Comparison of ENCODE assay signal across 8 cellular contexts in genomic region chr15:40695469-40695910, GRCh38. TPM values are rescaled to one million over a fixed set of nuclear protein-coding genes. Genes with fewer than 3 reads are reported as not detected.
DNase-seq lines count a peak whose midpoint lies in the region; ATAC-seq, FAIRE-seq and TF ChIP-seq lines count a peak whose summit lies in the region.

No MANE protein-coding gene starts in this region.

- H3K9me3 ChIP-seq in pancreas: no peaks in the 10 kb centered on the region

- 1 to 2% methylated on average over 25 of the region's 25 CpGs for WGBS in pancreas, 2 donors

- no peaks in the 10 kb centered on the region for H3K27me3 ChIP-seq in pancreas

- TF ChIP-seq CTCF in fibroblast of villous mesenchyme (IDR thresholded peaks at IDR 0.05; ENCODE audit: insufficient read depth, low read depth, low read length) (no peak), pancreas (IDR thresholded peaks at IDR 0.05) (no peak)

- H3K9me3 Mint-ChIP-seq in activated CD4-positive, alpha-beta T cell treated with anti-CD3 and anti-CD28 coated beads, Interleukin-2, amount 10 ng/mL, durations not matched to agents 24 days and 14 days: no peaks in the 10 kb centered on the region
- no peaks in the 10 kb centered on the region for H3K9me3 Mint-ChIP-seq in T-helper 2 cell treated with Interferon-gamma antibody and Interleukin-4, amounts not matched to agents 5 μg/mL and 100 μg/mL, for 36 hours

- FAIRE-seq in pancreas (lab: Jason Lieb, UNC): no peak

- peaks cover 35% of the 10 kb centered on the region for H3K4me1 Mint-ChIP-seq in activated CD4-positive, alpha-beta T cell treated with anti-CD3 and anti-CD28 coated beads, Interleukin-2, amount 10 ng/mL, durations not matched to agents 24 days and 14 days
- H3K4me1 Mint-ChIP-seq in T-helper 2 cell treated with Interferon-gamma antibody and Interleukin-4, amounts not matched to agents 5 μg/mL and 100 μg/mL, for 36 hours (ENCODE audit: low read depth): peaks cover 30% of the 10 kb centered on the region

- peak overlapping the region; percentile 97 for H3K4me3 ChIP-seq in fibroblast of villous mesenchyme (ENCODE audit: low read depth, low read length)
- H3K4me3 ChIP-seq in pancreas: peak overlapping the region; percentile 54 to 70 (median 62)

- peaks cover 40% of the 10 kb centered on the region for H3K36me3 Mint-ChIP-seq in activated CD4-positive, alpha-beta T cell treated with anti-CD3 and anti-CD28 coated beads, Interleukin-2, amount 10 ng/mL, durations not matched to agents 24 days and 14 days (ENCODE audit: low read depth)
- H3K36me3 Mint-ChIP-seq in T-helper 2 cell treated with Interferon-gamma antibody and Interleukin-4, amounts not matched to agents 5 μg/mL and 100 μg/mL, for 36 hours (ENCODE audit: low read depth): peaks cover 38% of the 10 kb centered on the region

- H3K4me1 ChIP-seq in pancreas: peaks cover 0 to 10% (median 8%) of the 10 kb centered on the region in 3 donors

- DNase-seq in activated CD4-positive, alpha-beta T cell treated with anti-CD3 and anti-CD28 coated beads, Interleukin-2, amount 10 ng/mL, durations not matched to agents 24 days and 14 days: peak; percentile 82
- DNase-seq in activated CD4-positive, alpha-beta T cell treated with anti-CD3 and anti-CD28 coated beads, Interleukin-2, amount 50 U/mL, for 48 hours: no peak
- no peak for DNase-seq in T-helper 2 cell treated with Interferon-gamma antibody and Interleukin-4, amounts not matched to agents 5 μg/mL and 100 μg/mL, for 36 hours (ENCODE audit: low spot score)
- DNase-seq in fibroblast of villous mesenchyme (ENCODE audit: low read depth): peak; percentile 44
- DNase-seq in pancreas: no peak
- no peak for DNase-seq in NCI-H748 (lab: John Stamatoyannopoulos, UW; ENCODE audit: unreplicated experiment)

- H3K4me3 Mint-ChIP-seq in activated CD4-positive, alpha-beta T cell treated with anti-CD3 and anti-CD28 coated beads, Interleukin-2, amount 10 ng/mL, durations not matched to agents 24 days and 14 days: peak overlapping the region; percentile 100
- peak overlapping the region; percentile 92 for H3K4me3 Mint-ChIP-seq in T-helper 2 cell treated with Interferon-gamma antibody and Interleukin-4, amounts not matched to agents 5 μg/mL and 100 μg/mL, for 36 hours

- no peaks in the 10 kb centered on the region for H3K27me3 Mint-ChIP-seq in activated CD4-positive, alpha-beta T cell treated with anti-CD3 and anti-CD28 coated beads, Interleukin-2, amount 10 ng/mL, durations not matched to agents 24 days and 14 days
- H3K27me3 Mint-ChIP-seq in T-helper 2 cell treated with Interferon-gamma antibody and Interleukin-4, amounts not matched to agents 5 μg/mL and 100 μg/mL, for 36 hours (ENCODE audit: low read depth): no peaks in the 10 kb centered on the region

- H3K27ac Mint-ChIP-seq in activated CD4-positive, alpha-beta T cell treated with anti-CD3 and anti-CD28 coated beads, Interleukin-2, amount 10 ng/mL, durations not matched to agents 24 days and 14 days: peak overlapping the region; percentile 100
- H3K27ac Mint-ChIP-seq in T-helper 2 cell treated with Interferon-gamma antibody and Interleukin-4, amounts not matched to agents 5 μg/mL and 100 μg/mL, for 36 hours: peak overlapping the region; percentile 100

- peak; percentile 20 for ATAC-seq in HG02943 (IDR thresholded peaks at IDR 0.05; ENCODE audit: low read depth, unreplicated experiment)
- ATAC-seq in pancreas: peak; percentile 5 to 32 (median 6)
- ATAC-seq in GM18511 (IDR thresholded peaks at IDR 0.05; ENCODE audit: unreplicated experiment): no peak

- peak overlapping the region in 1 of 4 donors; percentile 95 for H3K27ac ChIP-seq in pancreas

- intact Hi-C loops in activated CD4-positive, alpha-beta T cell treated with anti-CD3 and anti-CD28 coated beads, Interleukin-2, amount 10 ng/mL, durations not matched to agents 24 days and 14 days (cut with micrococcal nuclease): loop anchor here (1.0 to 5.0 kb wide), 6 partner anchors 27 to 197 kb away; partner anchors contain the start of genes GCHFR, KNL1, RPUSD2 and VPS18
- intact Hi-C loops in pancreas (cut with DNase I): no loop called here

- H3K36me3 ChIP-seq in pancreas: no peaks in the 10 kb centered on the region

RNA-seq across cellular contexts. Expression of gene RAD51, which starts 0.5 kb away (rescaled TPM):
- 67.5 and 70.3 TPM in 2 replicates for total RNA-seq in activated CD4-positive, alpha-beta T cell treated with anti-CD3 and anti-CD28 coated beads, Interleukin-2, amount 10 ng/mL, durations not matched to agents 24 days and 14 days
- total RNA-seq in fibroblast of villous mesenchyme (3.5 and 4.2 TPM in 2 replicates), pancreas (1 to 10 TPM in 1 of 6 donors, under 1 TPM in 5; 0.19 to 1.3 (median 0.58) TPM)
- polyA plus RNA-seq in pancreas: under 1 TPM; 0.15 to 0.42 TPM

RNA-seq across cellular contexts. Expression of gene RMDN3, which starts 59.6 kb away (rescaled TPM):
- total RNA-seq in activated CD4-positive, alpha-beta T cell treated with anti-CD3 and anti-CD28 coated beads, Interleukin-2, amount 10 ng/mL, durations not matched to agents 24 days and 14 days: 36.1 and 38.9 TPM in 2 replicates
- 17.3 and 17.4 TPM in 2 replicates for total RNA-seq in fibroblast of villous mesenchyme
- 10 to 100 TPM; 16.6 to 21.2 (median 17.2) TPM for total RNA-seq in pancreas
- 10 to 100 TPM; 11.9 to 21.3 TPM for polyA plus RNA-seq in pancreas

Comparison
In these comparisons a context has a peak if more than half of its experiments do, and no peak if none do; other contexts are left out.
1. DNase-seq: peak in activated CD4-positive, alpha-beta T cell treated with anti-CD3 and anti-CD28 coated beads, Interleukin-2, amount 10 ng/mL, durations not matched to agents 24 days and 14 days (single experiment) and fibroblast of villous mesenchyme (single experiment); none in activated CD4-positive, alpha-beta T cell treated with anti-CD3 and anti-CD28 coated beads, Interleukin-2, amount 50 U/mL, for 48 hours (0 of 2), T-helper 2 cell treated with Interferon-gamma antibody and Interleukin-4, amounts not matched to agents 5 μg/mL and 100 μg/mL, for 36 hours (single experiment), pancreas (0 of 6) and NCI-H748 (single experiment).
2. RNA of gene RAD51, which starts 0.5 kb away (total RNA-seq): 67.5 to 70.3 TPM in activated CD4-positive, alpha-beta T cell treated with anti-CD3 and anti-CD28 coated beads, Interleukin-2, amount 10 ng/mL, durations not matched to agents 24 days and 14 days; 3.5 to 4.2 TPM in fibroblast of villous mesenchyme and 0.19 to 1.3 TPM in pancreas; every median in the first group is over 10 times any median in the second.